27 cellular contexts compared by ENCODE assay signal in genomic region chr12:42670719-42671118, GRCh38.
"Had no signal": no experiment of that assay in that cellular context is flagged by ENCODE, and none has a peak within 500 bp of the region (broad histone marks: within the 10 kb centered on the region; RNA-seq: fewer than 3 reads in every experiment).

No MANE protein-coding gene starts in this region.

- H3K27me3 ChIP-seq: neural progenitor cell, pancreas, right lobe of liver, sigmoid colon, stomach, thyroid gland, tibial nerve, upper lobe of left lung, vagina had no signal

- ATAC-seq: naive thymus-derived CD4-positive, alpha-beta T cell; natural killer cell; pancreas; right cardiac atrium; right lobe of liver; stimulated activated effector memory CD8-positive, alpha-beta T cell treated with anti-CD3 and anti-CD28 coated beads, Interleukin-12 subunit alpha, Interleukin-12 subunit beta, amount 100 ng/mL, for 72 hours; stimulated activated naive B cell treated with anti-CD40 and anti-IgM and Interleukin-4, amounts not matched to agents 10 μg/mL and 1 μg/mL and 100 μg/mL, for 72 hours had no signal

- H2AFZ ChIP-seq: neural progenitor cell had no signal

- H3K4me3 ChIP-seq: neural progenitor cell, pancreas, prostate gland, right lobe of liver, sigmoid colon, stomach, thoracic aorta, thyroid gland, tibial nerve, upper lobe of left lung, vagina had no signal

- H3K36me3 Mint-ChIP-seq: naive thymus-derived CD4-positive, alpha-beta T cell; natural killer cell; neural progenitor cell; stimulated activated effector memory CD8-positive, alpha-beta T cell treated with anti-CD3 and anti-CD28 coated beads, Interleukin-12 subunit alpha, Interleukin-12 subunit beta, amount 100 ng/mL, for 72 hours; stimulated activated naive B cell treated with anti-CD40 and anti-IgM and Interleukin-4, amounts not matched to agents 10 μg/mL and 1 μg/mL and 100 μg/mL, for 72 hours had no signal

- H3K9me3 Mint-ChIP-seq: nephron; neural progenitor cell; stimulated activated naive B cell treated with anti-CD40 and anti-IgM and Interleukin-4, amounts not matched to agents 10 μg/mL and 1 μg/mL and 100 μg/mL, for 72 hours had no signal

- H3K4me2 ChIP-seq: neural progenitor cell had no signal

- H3K27ac ChIP-seq: neural progenitor cell, pancreas, prostate gland, right lobe of liver, sigmoid colon, stomach, thoracic aorta, thyroid gland, tibial nerve, upper lobe of left lung, vagina had no signal

- H3K9ac ChIP-seq: neural progenitor cell had no signal

- H3K4me1 ChIP-seq: pancreas, prostate gland, right lobe of liver, stomach, thyroid gland, tibial nerve, upper lobe of left lung, vagina had no signal

- H3K4me3 Mint-ChIP-seq: naive thymus-derived CD4-positive, alpha-beta T cell; natural killer cell; nephron; neural progenitor cell; stimulated activated effector memory CD8-positive, alpha-beta T cell treated with anti-CD3 and anti-CD28 coated beads, Interleukin-12 subunit alpha, Interleukin-12 subunit beta, amount 100 ng/mL, for 72 hours; stimulated activated naive B cell treated with anti-CD40 and anti-IgM and Interleukin-4, amounts not matched to agents 10 μg/mL and 1 μg/mL and 100 μg/mL, for 72 hours; stimulated activated naive CD8-positive, alpha-beta T cell treated with anti-CD3 and anti-CD28 coated beads, Interleukin-15, Interleukin-2, amounts not matched to agents 100 ng/mL and 50 ng/mL, for 24 hours had no signal

- H3K36me3 ChIP-seq: neural progenitor cell, pancreas, prostate gland, right lobe of liver, sigmoid colon, stomach, thoracic aorta, thyroid gland, tibial nerve, upper lobe of left lung, vagina had no signal

- DNase-seq: naive thymus-derived CD4-positive, alpha-beta T cell; natural killer cell; occipital lobe; pancreas; retina; right lobe of liver; sigmoid colon; small intestine; stimulated activated CD4-positive, alpha-beta T cell treated with anti-CD3 and anti-CD28 coated beads, Interleukin-15, amount 100 ng/mL, for 24 hours; stimulated activated CD4-positive, alpha-beta T cell treated with anti-CD3 and anti-CD28 coated beads, Interleukin-2, amount 100 ng/mL, for 24 hours; stimulated activated CD4-positive, alpha-beta T cell treated with anti-CD3 and anti-CD28 coated beads, Interleukin-2, amount 100 ng/mL, for 48 hours; stimulated activated CD4-positive, alpha-beta T cell treated with anti-CD3 and anti-CD28 coated beads, Interleukin-4, amount 100 ng/mL, for 24 hours; stimulated activated naive B cell treated with anti-CD40 and anti-IgM and Interleukin-4, amounts not matched to agents 10 μg/mL and 1 μg/mL and 100 μg/mL, for 72 hours; stimulated activated naive CD4-positive, alpha-beta T cell treated with Interleukin-2 at 50 U/mL for 16 hours; stomach; thyroid gland; trophoblast cell; upper lobe of left lung had no signal

- H3K27me3 Mint-ChIP-seq: stimulated activated naive B cell treated with anti-CD40 and anti-IgM and Interleukin-4, amounts not matched to agents 10 μg/mL and 1 μg/mL and 100 μg/mL, for 72 hours; stimulated activated naive CD8-positive, alpha-beta T cell treated with anti-CD3 and anti-CD28 coated beads, Interleukin-15, Interleukin-2, amounts not matched to agents 100 ng/mL and 50 ng/mL, for 24 hours had no signal

- H3K4me1 Mint-ChIP-seq: naive thymus-derived CD4-positive, alpha-beta T cell; natural killer cell; stimulated activated effector memory CD8-positive, alpha-beta T cell treated with anti-CD3 and anti-CD28 coated beads, Interleukin-12 subunit alpha, Interleukin-12 subunit beta, amount 100 ng/mL, for 72 hours; stimulated activated naive B cell treated with anti-CD40 and anti-IgM and Interleukin-4, amounts not matched to agents 10 μg/mL and 1 μg/mL and 100 μg/mL, for 72 hours had no signal

- H3K27ac Mint-ChIP-seq: naive thymus-derived CD4-positive, alpha-beta T cell; natural killer cell; nephron; neural progenitor cell; stimulated activated effector memory CD8-positive, alpha-beta T cell treated with anti-CD3 and anti-CD28 coated beads, Interleukin-12 subunit alpha, Interleukin-12 subunit beta, amount 100 ng/mL, for 72 hours; stimulated activated naive B cell treated with anti-CD40 and anti-IgM and Interleukin-4, amounts not matched to agents 10 μg/mL and 1 μg/mL and 100 μg/mL, for 72 hours; stimulated activated naive CD8-positive, alpha-beta T cell treated with anti-CD3 and anti-CD28 coated beads, Interleukin-15, Interleukin-2, amounts not matched to agents 100 ng/mL and 50 ng/mL, for 24 hours had no signal
